Comparison of ENCODE assay signal across 31 cellular contexts in genomic region chr6:54013966-54014365, GRCh38.
"Had no signal": no experiment of that assay in that cellular context is flagged by ENCODE, and none has a peak within 500 bp of the region (broad histone marks: within the 10 kb centered on the region; RNA-seq: fewer than 3 reads in every experiment).

No MANE protein-coding gene starts in this region.

- H3K27ac ChIP-seq: adrenal gland, brain microvascular endothelial cell, coronary artery had no signal

- H3K4me3 Mint-ChIP-seq: activated CD4-positive, alpha-beta memory T cell treated with anti-CD3 and anti-CD28 coated beads for 36 hours; activated CD4-positive, alpha-beta T cell treated with anti-CD3 and anti-CD28 coated beads for 36 hours; activated CD4-positive, alpha-beta T cell treated with anti-CD3 and anti-CD28 coated beads, Interleukin-2, amount 10 ng/mL, durations not matched to agents 24 days and 14 days; activated CD8-positive, alpha-beta memory T cell treated with anti-CD3 and anti-CD28 coated beads, Interleukin-2, amount 10 ng/mL, durations not matched to agents 7 days and 5 days; activated CD8-positive, alpha-beta T cell treated with anti-CD3 and anti-CD28 coated beads, Interleukin-2, amount 10 ng/mL, durations not matched to agents 7 days and 5 days; activated naive CD4-positive, alpha-beta T cell treated with anti-CD3 and anti-CD28 coated beads for 36 hours; activated naive CD4-positive, alpha-beta T cell treated with anti-CD3 and anti-CD28 coated beads, Interleukin-2, amount 50 U/mL, for 24 hours; activated naive CD8-positive, alpha-beta T cell treated with anti-CD3 and anti-CD28 coated beads for 36 hours; activated naive CD8-positive, alpha-beta T cell treated with anti-CD3 and anti-CD28 coated beads, Interleukin-2, amount 50 U/mL, for 24 hours; activated T-helper 1 cell treated with anti-CD3 and anti-CD28 coated beads, Interleukin-12 subunit alpha, Interleukin-12 subunit beta, Interleukin-2, Interleukin-4 antibody, amounts not matched to agents 30 ng/mL and 10 ng/mL and 1 ng/mL, durations not matched to agents 14 hours and 24 hours and 36 hours; central memory CD8-positive, alpha-beta T cell; dendritic cell treated with granulocyte-macrophage colony-stimulating factor and Interleukin-4, amounts not matched to agents 40 ng/mL and 50 ng/mL, for 4 days; effector memory CD8-positive, alpha-beta T cell had no signal

- H3K9me3 ChIP-seq: adrenal gland had no signal

- H3K4me1 Mint-ChIP-seq: activated CD4-positive, alpha-beta T cell treated with anti-CD3 and anti-CD28 coated beads for 36 hours; activated CD4-positive, alpha-beta T cell treated with anti-CD3 and anti-CD28 coated beads, Interleukin-2, amount 10 ng/mL, durations not matched to agents 24 days and 14 days; activated CD8-positive, alpha-beta memory T cell treated with anti-CD3 and anti-CD28 coated beads, Interleukin-2, amount 10 ng/mL, durations not matched to agents 7 days and 5 days; activated naive CD4-positive, alpha-beta T cell treated with anti-CD3 and anti-CD28 coated beads, Interleukin-2, amount 50 U/mL, for 24 hours; activated naive CD8-positive, alpha-beta T cell treated with anti-CD3 and anti-CD28 coated beads for 36 hours; activated naive CD8-positive, alpha-beta T cell treated with anti-CD3 and anti-CD28 coated beads, Interleukin-2, amount 50 U/mL, for 24 hours; central memory CD8-positive, alpha-beta T cell had no signal

- H3K27me3 ChIP-seq: adrenal gland, brain microvascular endothelial cell, heart left ventricle had no signal

- H3K27ac Mint-ChIP-seq: activated CD4-positive, alpha-beta memory T cell treated with anti-CD3 and anti-CD28 coated beads for 36 hours; activated CD4-positive, alpha-beta T cell treated with anti-CD3 and anti-CD28 coated beads for 36 hours; activated CD4-positive, alpha-beta T cell treated with anti-CD3 and anti-CD28 coated beads, Interleukin-2, amount 10 ng/mL, durations not matched to agents 24 days and 14 days; activated CD8-positive, alpha-beta memory T cell treated with anti-CD3 and anti-CD28 coated beads, Interleukin-2, amount 10 ng/mL, durations not matched to agents 7 days and 5 days; activated CD8-positive, alpha-beta T cell treated with anti-CD3 and anti-CD28 coated beads, Interleukin-2, amount 10 ng/mL, durations not matched to agents 7 days and 5 days; activated naive CD4-positive, alpha-beta T cell treated with anti-CD3 and anti-CD28 coated beads for 36 hours; activated naive CD4-positive, alpha-beta T cell treated with anti-CD3 and anti-CD28 coated beads, Interleukin-2, amount 50 U/mL, for 24 hours; activated naive CD8-positive, alpha-beta T cell treated with anti-CD3 and anti-CD28 coated beads for 36 hours; activated naive CD8-positive, alpha-beta T cell treated with anti-CD3 and anti-CD28 coated beads, Interleukin-2, amount 50 U/mL, for 24 hours; activated T-helper 1 cell treated with anti-CD3 and anti-CD28 coated beads, Interleukin-12 subunit alpha, Interleukin-12 subunit beta, Interleukin-2, Interleukin-4 antibody, amounts not matched to agents 30 ng/mL and 10 ng/mL and 1 ng/mL, durations not matched to agents 14 hours and 24 hours and 36 hours; activated T-helper 2 cell treated with anti-CD3 and anti-CD28 coated beads, Interferon-gamma antibody, Interleukin-2, Interleukin-4, amounts not matched to agents 10 μg/mL and 5 μg/mL and 100 μg/mL, durations not matched to agents 14 hours and 24 hours and 36 hours; dendritic cell treated with granulocyte-macrophage colony-stimulating factor and Interleukin-4, amounts not matched to agents 40 ng/mL and 50 ng/mL, for 4 days; effector memory CD8-positive, alpha-beta T cell had no signal

- H3K36me3 ChIP-seq: adrenal gland, brain microvascular endothelial cell, heart left ventricle had no signal

- ATAC-seq: activated CD4-positive, alpha-beta T cell treated with anti-CD3 and anti-CD28 coated beads for 36 hours; activated CD8-positive, alpha-beta memory T cell treated with anti-CD3 and anti-CD28 coated beads, Interleukin-2, amount 10 ng/mL, durations not matched to agents 7 days and 5 days; activated CD8-positive, alpha-beta T cell treated with anti-CD3 and anti-CD28 coated beads, Interleukin-2, amount 10 ng/mL, durations not matched to agents 7 days and 5 days; activated naive CD8-positive, alpha-beta T cell treated with anti-CD3 and anti-CD28 coated beads, Interleukin-2, amount 50 U/mL, for 24 hours; effector memory CD8-positive, alpha-beta T cell; esophagus mucosa; heart left ventricle had no signal

- H3K4me3 ChIP-seq: adrenal gland, coronary artery, heart left ventricle had no signal

- H3K9me3 Mint-ChIP-seq: activated CD4-positive, alpha-beta memory T cell treated with anti-CD3 and anti-CD28 coated beads for 36 hours; activated CD4-positive, alpha-beta T cell treated with anti-CD3 and anti-CD28 coated beads, Interleukin-2, amount 10 ng/mL, durations not matched to agents 24 days and 14 days; activated naive CD4-positive, alpha-beta T cell treated with anti-CD3 and anti-CD28 coated beads for 36 hours; activated naive CD4-positive, alpha-beta T cell treated with anti-CD3 and anti-CD28 coated beads, Interleukin-2, amount 50 U/mL, for 24 hours; activated naive CD8-positive, alpha-beta T cell treated with anti-CD3 and anti-CD28 coated beads for 36 hours; activated naive CD8-positive, alpha-beta T cell treated with anti-CD3 and anti-CD28 coated beads, Interleukin-2, amount 50 U/mL, for 24 hours; activated T-helper 1 cell treated with anti-CD3 and anti-CD28 coated beads, Interleukin-12 subunit alpha, Interleukin-12 subunit beta, Interleukin-2, Interleukin-4 antibody, amounts not matched to agents 30 ng/mL and 10 ng/mL and 1 ng/mL, durations not matched to agents 14 hours and 24 hours and 36 hours; activated T-helper 2 cell treated with anti-CD3 and anti-CD28 coated beads, Interferon-gamma antibody, Interleukin-2, Interleukin-4, amounts not matched to agents 10 μg/mL and 5 μg/mL and 100 μg/mL, durations not matched to agents 14 hours and 24 hours and 36 hours; central memory CD8-positive, alpha-beta T cell; dendritic cell treated with granulocyte-macrophage colony-stimulating factor and Interleukin-4, amounts not matched to agents 40 ng/mL and 50 ng/mL, for 4 days had no signal

- H3K27me3 Mint-ChIP-seq: activated CD4-positive, alpha-beta memory T cell treated with anti-CD3 and anti-CD28 coated beads for 36 hours; activated CD4-positive, alpha-beta T cell treated with anti-CD3 and anti-CD28 coated beads, Interleukin-2, amount 10 ng/mL, durations not matched to agents 24 days and 14 days; activated naive CD4-positive, alpha-beta T cell treated with anti-CD3 and anti-CD28 coated beads, Interleukin-2, amount 50 U/mL, for 24 hours; activated naive CD8-positive, alpha-beta T cell treated with anti-CD3 and anti-CD28 coated beads for 36 hours; central memory CD8-positive, alpha-beta T cell; dendritic cell treated with granulocyte-macrophage colony-stimulating factor and Interleukin-4, amounts not matched to agents 40 ng/mL and 50 ng/mL, for 4 days had no signal

- DNase-seq: activated CD4-positive, alpha-beta memory T cell treated with anti-CD3 and anti-CD28 coated beads for 36 hours; activated CD4-positive, alpha-beta T cell treated with anti-CD3 and anti-CD28 coated beads for 36 hours; activated CD4-positive, alpha-beta T cell treated with anti-CD3 and anti-CD28 coated beads, Interleukin-2, amount 10 ng/mL, durations not matched to agents 24 days and 14 days; activated CD4-positive, CD25-positive, alpha-beta regulatory T cell; activated CD4-positive, CD25-positive, alpha-beta regulatory T cell treated with anti-CD3 and anti-CD28 coated beads, Interleukin-2, amount 50 U/mL, for 72 hours; activated CD8-positive, alpha-beta memory T cell treated with anti-CD3 and anti-CD28 coated beads, Interleukin-2, amount 10 ng/mL, durations not matched to agents 7 days and 5 days; activated CD8-positive, alpha-beta memory T cell treated with anti-CD3 and anti-CD28 coated beads, Interleukin-2, amount 50 U/mL, for 4 hours; activated CD8-positive, alpha-beta T cell treated with anti-CD3 and anti-CD28 coated beads, Interleukin-2, amount 10 ng/mL, durations not matched to agents 7 days and 5 days; activated effector memory CD4-positive, alpha-beta T cell treated with anti-CD3 and anti-CD28 coated beads, Interleukin-2, amount 50 U/mL, for 16 hours; activated naive CD4-positive, alpha-beta T cell treated with anti-CD3 and anti-CD28 coated beads for 36 hours; activated naive CD8-positive, alpha-beta T cell treated with anti-CD3 and anti-CD28 coated beads for 36 hours; activated naive CD8-positive, alpha-beta T cell treated with anti-CD3 and anti-CD28 coated beads, Interleukin-2, amount 50 U/mL, for 24 hours; activated T-cell treated with anti-CD3 and anti-CD28 coated beads, Interleukin-2, amount 50 U/mL, for 1 hour; activated T-cell treated with anti-CD3 and anti-CD28 coated beads, Interleukin-2, amount 50 U/mL, for 48 hours; adrenal gland; amygdala; aorta; brain microvascular endothelial cell; effector CD4-positive, alpha-beta T cell; effector memory CD8-positive, alpha-beta T cell; foreskin fibroblast; glutamatergic neuron; heart left ventricle; T-helper 2 cell had no signal

- H3K36me3 Mint-ChIP-seq: activated CD4-positive, alpha-beta memory T cell treated with anti-CD3 and anti-CD28 coated beads for 36 hours; activated CD8-positive, alpha-beta memory T cell treated with anti-CD3 and anti-CD28 coated beads, Interleukin-2, amount 10 ng/mL, durations not matched to agents 7 days and 5 days; activated naive CD4-positive, alpha-beta T cell treated with anti-CD3 and anti-CD28 coated beads, Interleukin-2, amount 50 U/mL, for 24 hours; activated naive CD8-positive, alpha-beta T cell treated with anti-CD3 and anti-CD28 coated beads for 36 hours had no signal
